In genomic region chr2:41199320-41199719, GRCh38 we compare ENCODE assay signal across 17 cellular contexts.
DNase-seq lines count a peak whose midpoint lies in the region; ATAC-seq and FAIRE-seq lines count a peak whose summit lies in the region.
"Had no signal": no experiment of that assay in that cellular context is flagged by ENCODE, and none has a peak within 500 bp of the region (broad histone marks: within the 10 kb centered on the region; RNA-seq: fewer than 3 reads in every experiment).

No MANE protein-coding gene starts in this region.

- H3K4me3 Mint-ChIP-seq in activated CD4-positive, alpha-beta memory T cell treated with anti-CD3 and anti-CD28 coated beads for 36 hours: no peak overlapping the region
- H3K4me3 Mint-ChIP-seq: B cell; T-helper 2 cell treated with Interferon-gamma antibody and Interleukin-4, amounts not matched to agents 5 μg/mL and 100 μg/mL, for 36 hours had no signal

- no peak overlapping the region for H3K27ac Mint-ChIP-seq in activated CD4-positive, alpha-beta memory T cell treated with anti-CD3 and anti-CD28 coated beads for 36 hours
- H3K27ac Mint-ChIP-seq: B cell; CD4-positive, CD25-positive, alpha-beta regulatory T cell; T-helper 2 cell treated with Interferon-gamma antibody and Interleukin-4, amounts not matched to agents 5 μg/mL and 100 μg/mL, for 36 hours had no signal

- ATAC-seq in HG03196 (IDR thresholded peaks at IDR 0.05; ENCODE audit: unreplicated experiment): no peak
- ATAC-seq: HCT116 had no signal

- no peaks in the 10 kb centered on the region for H3K4me1 Mint-ChIP-seq in activated CD4-positive, alpha-beta memory T cell treated with anti-CD3 and anti-CD28 coated beads for 36 hours (ENCODE audit: low read depth)
- H3K4me1 Mint-ChIP-seq: B cell; CD4-positive, CD25-positive, alpha-beta regulatory T cell had no signal

- no peaks in the 10 kb centered on the region for H3K36me3 Mint-ChIP-seq in activated CD4-positive, alpha-beta memory T cell treated with anti-CD3 and anti-CD28 coated beads for 36 hours
- H3K36me3 Mint-ChIP-seq: CD4-positive, CD25-positive, alpha-beta regulatory T cell had no signal

- FAIRE-seq in TTC549 (lab: Jason Lieb, UNC): peak; percentile 86

- DNase-seq in NCI-H1417 (lab: John Stamatoyannopoulos, UW) (peak in 2 of 3 experiments; percentile 17 to 78), NCI-H146 (lab: John Stamatoyannopoulos, UW) (peak; percentile 94), NCI-H446 treated with DMSO at 0.1 percent for 48 hours (lab: John Stamatoyannopoulos, UW) (peak; percentile 30), G401 (ENCODE audit: low spot score) (no peak)
- DNase-seq in activated CD4-positive, alpha-beta memory T cell treated with anti-CD3 and anti-CD28 coated beads for 36 hours: no peak
- DNase-seq: Caco-2; CD4-positive, CD25-positive, alpha-beta regulatory T cell; DMS79; GM23248; MV-4-11; NCI-H1436; NCI-H774 had no signal

- H3K27me3 Mint-ChIP-seq in activated CD4-positive, alpha-beta memory T cell treated with anti-CD3 and anti-CD28 coated beads for 36 hours: no peaks in the 10 kb centered on the region
- H3K27me3 Mint-ChIP-seq: B cell; CD4-positive, CD25-positive, alpha-beta regulatory T cell had no signal

- CTCF ChIA-PET in activated CD4-positive, alpha-beta memory T cell treated with anti-CD3 and anti-CD28 coated beads for 36 hours (lab: Charles Lee): no interaction called here

- in situ Hi-C loops in G401 (cut with HindIII; ENCODE audit: low sequenced_read_pairs): no loop called here

- intact Hi-C loops in activated CD4-positive, alpha-beta memory T cell treated with anti-CD3 and anti-CD28 coated beads for 36 hours (cut with micrococcal nuclease): no loop called here

- H3K9me3 Mint-ChIP-seq in activated CD4-positive, alpha-beta memory T cell treated with anti-CD3 and anti-CD28 coated beads for 36 hours: no peaks in the 10 kb centered on the region
- H3K9me3 Mint-ChIP-seq: T-helper 2 cell treated with Interferon-gamma antibody and Interleukin-4, amounts not matched to agents 5 μg/mL and 100 μg/mL, for 36 hours had no signal

- POLR2A ChIA-PET in activated CD4-positive, alpha-beta memory T cell treated with anti-CD3 and anti-CD28 coated beads for 36 hours (lab: Charles Lee): no interaction called here

Comparison
In these comparisons a context has a peak if more than half of its experiments do, and no peak if none do; other contexts are left out.
1. DNase-seq: peak in NCI-H1417 (2 of 3), NCI-H146 (single experiment) and NCI-H446 treated with DMSO at 0.1 percent for 48 hours (single experiment); none in activated CD4-positive, alpha-beta memory T cell treated with anti-CD3 and anti-CD28 coated beads for 36 hours (single experiment) and G401 (single experiment).